ENCODE assay signal across 8 cellular contexts in the genomic region with DNA sequence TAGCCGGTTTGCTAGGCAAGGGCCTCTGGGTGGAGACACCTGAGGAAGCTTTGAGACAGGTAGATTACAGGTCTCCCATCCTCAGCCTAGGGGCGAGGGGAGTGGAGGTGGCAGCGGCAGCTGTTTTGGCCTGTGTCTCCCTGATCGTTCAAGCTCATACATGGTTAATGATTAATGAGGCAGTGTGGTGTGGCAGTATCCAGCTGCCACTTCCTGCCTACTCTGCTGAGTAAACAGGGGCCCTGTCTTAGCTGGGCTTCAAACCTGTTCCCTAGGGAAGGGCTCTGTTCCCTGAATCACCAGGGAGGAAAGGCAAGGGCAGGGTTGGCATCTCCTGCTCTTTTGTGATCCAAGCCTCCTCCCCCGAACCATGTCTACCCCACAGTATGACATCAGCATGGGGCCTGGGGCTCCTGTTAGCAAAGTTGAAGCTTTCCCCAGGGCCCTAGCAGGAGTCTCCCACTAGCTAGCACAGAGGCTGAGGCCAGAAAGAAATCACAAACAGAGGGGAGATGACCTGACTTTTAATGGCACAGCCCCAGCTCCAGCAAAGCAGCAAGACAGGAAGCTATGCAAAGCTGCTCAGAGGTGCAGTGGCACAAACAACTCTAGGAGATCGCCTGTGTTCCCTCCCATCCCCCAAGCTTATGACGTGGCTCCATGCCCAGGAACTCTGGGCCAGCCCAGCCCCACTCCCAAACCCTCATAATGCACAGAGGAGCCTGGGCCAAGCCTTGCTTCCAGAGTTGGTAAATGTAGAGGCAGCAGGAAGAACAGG. TPM values are rescaled to one million over a fixed set of nuclear protein-coding genes. Genes with fewer than 3 reads are reported as not detected.
DNase-seq lines count a peak whose midpoint lies in the region; ATAC-seq and TF ChIP-seq lines count a peak whose summit lies in the region.

No MANE protein-coding gene starts in this region.

- DNase-seq in H4 (ENCODE audit: low spot score) (peak; percentile 92), NB4 (ENCODE audit: low read depth) (peak; percentile 94), T1000 (lab: John Stamatoyannopoulos, UW) (peak; percentile 76), dedifferentiated amniotic fluid mesenchymal stem cell (ENCODE audit: extremely low spot score) (peak; percentile 68), lower leg skin (ENCODE audit: low spot score in 2 of 2) (peak; percentile 84 to 95), stromal cell of bone marrow (ENCODE audit: low read depth) (peak; percentile 58)

- H3K4me3 ChIP-seq in GM08714 (ENCODE audit: low read length) (peak overlapping the region; percentile 52; the same call in 1 of the 2 replicates), NB4 (ENCODE audit: low read depth, low read length) (peak overlapping the region; percentile 52), lower leg skin (ENCODE audit: low read depth, poor library complexity, severe bottlenecking) (no peak overlapping the region)

- TF ChIP-seq POLR2A in NB4 (IDR thresholded peaks at IDR 0.05; ENCODE audit: extremely low read depth, insufficient read length) (peak; percentile 29), lower leg skin (IDR thresholded peaks at IDR 0.05) (no peak)

- 13 to 23% methylated on average over 7 of the region's 7 CpGs for WGBS in lower leg skin, 2 donors

- TF ChIP-seq CTCF in NB4 (IDR thresholded peaks at IDR 0.05; ENCODE audit: low read depth, low read length), result no peak
- no peak for TF ChIP-seq CTCF in lower leg skin (IDR thresholded peaks at IDR 0.05)

- intact Hi-C loops in lower leg skin (cut with DNase I; ENCODE audit: low total_unique reads), result no loop called here

- no peak for ATAC-seq in HG02884 (IDR thresholded peaks at IDR 0.05; ENCODE audit: unreplicated experiment)

RNA-seq across cellular contexts. Expression of a gene that starts 3.7 kb away (rescaled TPM):
- total RNA-seq in H4 (2014; rRNA removed; shearing (Covaris generic)), result not detected in 2 replicates
- total RNA-seq in lower leg skin, result not detected

RNA-seq across cellular contexts. Expression of a gene that starts 4.1 kb away (rescaled TPM):
- total RNA-seq in H4 (2014; rRNA removed; shearing (Covaris generic)), result 32.8 and 42.1 TPM in 2 replicates
- total RNA-seq in lower leg skin, result 10 to 100 TPM; 12.9 to 26.4 (median 13.8) TPM

RNA-seq across cellular contexts. Expression of a gene that starts 4.1 kb away (rescaled TPM):
- 5.7 and 7.6 TPM in 2 replicates for total RNA-seq in H4 (2014; rRNA removed; shearing (Covaris generic))
- 1 to 10 TPM; 1.6 to 7.7 (median 3.9) TPM for total RNA-seq in lower leg skin

RNA-seq across cellular contexts. Expression of a gene that starts 4.3 kb away (rescaled TPM):
- 6.2 and 9.3 TPM in 2 replicates for total RNA-seq in H4 (2014; rRNA removed; shearing (Covaris generic))
- total RNA-seq in lower leg skin, result 100 to 1,000 TPM; 181 to 522 (median 240) TPM

RNA-seq across cellular contexts. Expression of a gene that starts 19.8 kb away (rescaled TPM):
- total RNA-seq in H4 (2014; rRNA removed; shearing (Covaris generic)), result 9.2 and 17.2 TPM in 2 replicates
- total RNA-seq in lower leg skin, result 10 to 100 TPM; 45.9 to 97.6 (median 52.5) TPM
